ENCODE assay signal across 27 cellular contexts in the genomic region with DNA sequence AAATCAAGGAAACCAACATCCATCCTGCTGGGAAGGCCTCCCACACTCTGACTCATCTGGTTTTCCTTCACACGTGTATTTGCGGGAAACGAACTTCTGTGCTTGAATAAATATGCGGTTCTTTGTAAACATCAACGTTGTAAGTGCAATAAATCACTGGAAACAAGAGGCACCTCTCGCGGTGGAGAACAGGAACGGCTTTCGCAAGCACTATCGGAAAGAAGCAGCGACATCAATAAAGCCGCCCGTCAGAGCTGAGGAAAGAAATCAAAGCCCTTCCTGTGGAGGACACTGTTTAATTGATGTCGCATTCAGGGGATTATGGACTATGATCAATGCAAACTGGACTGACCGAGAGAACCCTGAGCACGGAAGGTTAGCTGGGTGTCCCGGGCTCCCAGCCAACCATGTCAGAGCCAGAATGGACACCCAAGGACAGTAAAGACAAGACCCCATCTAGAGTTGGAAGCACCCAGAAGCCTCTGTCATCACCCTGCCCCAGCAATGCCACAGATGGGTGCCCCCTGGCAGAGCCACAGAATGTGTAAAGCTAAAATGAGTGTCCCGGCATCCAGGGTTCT. TPM values are rescaled to one million over a fixed set of nuclear protein-coding genes. Genes with fewer than 3 reads are reported as not detected.
A peak's percentile ranks its signal among the peaks of the same experiment; 100 is the strongest.
DNase-seq lines count a peak whose midpoint lies in the region; ATAC-seq, FAIRE-seq and TF ChIP-seq lines count a peak whose summit lies in the region.
"Had no signal": no experiment of that assay in that cellular context is flagged by ENCODE, and none has a peak within 500 bp of the region (broad histone marks: within the 10 kb centered on the region; RNA-seq: fewer than 3 reads in every experiment).

No MANE protein-coding gene starts in this region.

- H3K27me3 ChIP-seq in H7 (ENCODE audit: control insufficient read depth, insufficient read depth, low read length) (no peaks in the 10 kb centered on the region), bronchial epithelial cell (ENCODE audit: control insufficient read depth, insufficient read depth, low read length) (peaks cover 3% of the 10 kb centered on the region), osteoblast (ENCODE audit: insufficient read depth, low read length) (peaks cover 23% of the 10 kb centered on the region)
- H3K27me3 ChIP-seq: MG63, vagina had no signal

- TF ChIP-seq CTCF in bronchial epithelial cell (IDR thresholded peaks at IDR 0.05; ENCODE audit: insufficient read depth, low read length, severe bottlenecking) (no peak), osteoblast (IDR thresholded peaks at IDR 0.05; ENCODE audit: extremely low read depth, low read depth, low read length) (no peak), omental fat pad (IDR thresholded peaks at IDR 0.05) (no peak)

- H2AFZ ChIP-seq in osteoblast (ENCODE audit: low read length) = no peak overlapping the region

- no peaks in the 10 kb centered on the region for H3K79me2 ChIP-seq in osteoblast (ENCODE audit: insufficient read depth, low read length)

- ATAC-seq in omental fat pad (ENCODE audit: low FRiP score) = no peak
- ATAC-seq in activated naive CD4-positive, alpha-beta T cell treated with anti-CD3 and anti-CD28 coated beads, Interleukin-2, amount 50 U/mL, for 72 hours = no peak

- peak; percentile 8 for DNase-seq in H7
- peak; percentile 61 for DNase-seq in NCI-H510A (lab: John Stamatoyannopoulos, UW)
- peak; percentile 42 for DNase-seq in bronchial epithelial cell (ENCODE audit: low read depth)
- peak; percentile 79 for DNase-seq in osteoblast (ENCODE audit: insufficient read length, low spot score, missing footprints)
- no peak for DNase-seq in omental fat pad (ENCODE audit: low spot score)
- no peak for DNase-seq in activated naive CD4-positive, alpha-beta T cell treated with anti-CD3 and anti-CD28 coated beads, Interleukin-2, amount 50 U/mL, for 72 hours (ENCODE audit: low spot score in 2 of 2)
- DNase-seq in NCI-H2081 treated with DMSO at 0.1 percent for 48 hours (lab: John Stamatoyannopoulos, UW) = no peak
- DNase-seq: adrenal gland; AML-193; cerebellar nuclear complex; effector memory CD4-positive, alpha-beta T cell; GDM1; hippocampal formation; kidney; MG63; NCI-H1694 treated with DMSO at 0.1 percent for 48 hours; NCI-H524; nephron progenitor cell; stimulated activated CD4-positive, alpha-beta T cell treated with anti-CD3 and anti-CD28 coated beads, Interleukin-4, amount 100 ng/mL, for 4 hours; substantia nigra; T1000 had no signal

- no peak overlapping the region for H3K27ac ChIP-seq in osteoblast (ENCODE audit: low read depth, low read length)
- H3K27ac ChIP-seq: adrenal gland, prostate gland, SK-N-MC, vagina had no signal

- H3K4me3 ChIP-seq in H7 (ENCODE audit: insufficient read depth, low read depth, low read length) (no peak overlapping the region), bronchial epithelial cell (ENCODE audit: low read depth, low read length) (no peak overlapping the region), osteoblast (ENCODE audit: insufficient read depth, low read length) (no peak overlapping the region)
- H3K4me3 ChIP-seq: adrenal gland, MG63, prostate gland, SK-N-MC, vagina had no signal

- H3K27ac Mint-ChIP-seq in activated naive CD4-positive, alpha-beta T cell treated with anti-CD3 and anti-CD28 coated beads, Interleukin-2, amount 50 U/mL, for 72 hours = no peak overlapping the region
- H3K27ac Mint-ChIP-seq: mesothelial cell of epicardium had no signal

- H3K36me3 ChIP-seq in H7 (replicated peaks; ENCODE audit: control insufficient read depth, insufficient read depth, low read length) (no peaks in the 10 kb centered on the region), bronchial epithelial cell (ENCODE audit: control insufficient read depth, insufficient read depth, low read length) (no peaks in the 10 kb centered on the region), osteoblast (ENCODE audit: insufficient read depth, low read length) (no peaks in the 10 kb centered on the region)
- H3K36me3 ChIP-seq: adrenal gland, MG63, prostate gland, vagina had no signal

- H3K9me3 ChIP-seq in osteoblast (ENCODE audit: low read depth, low read length) = no peaks in the 10 kb centered on the region
- H3K9me3 ChIP-seq: adrenal gland, MG63, prostate gland, vagina had no signal

- no peak overlapping the region for H3K4me2 ChIP-seq in osteoblast (ENCODE audit: insufficient read depth, low read length)

- no peaks in the 10 kb centered on the region for H3K4me1 ChIP-seq in osteoblast (ENCODE audit: insufficient read depth, low read length)
- H3K4me1 ChIP-seq: adrenal gland, prostate gland, vagina had no signal

- no peak for FAIRE-seq in bronchial epithelial cell (lab: Jason Lieb, UNC)
- FAIRE-seq: D721Med, GM12891, kidney had no signal

- H3K9me3 Mint-ChIP-seq in activated naive CD4-positive, alpha-beta T cell treated with anti-CD3 and anti-CD28 coated beads, Interleukin-2, amount 50 U/mL, for 72 hours = no peaks in the 10 kb centered on the region
- H3K9me3 Mint-ChIP-seq: mesothelial cell of epicardium, nephron progenitor cell had no signal

- H3K36me3 Mint-ChIP-seq in activated naive CD4-positive, alpha-beta T cell treated with anti-CD3 and anti-CD28 coated beads, Interleukin-2, amount 50 U/mL, for 72 hours = no peaks in the 10 kb centered on the region
- H3K36me3 Mint-ChIP-seq: mesothelial cell of epicardium had no signal

- H4K20me1 ChIP-seq in osteoblast (ENCODE audit: insufficient read depth, low read length) = no peaks in the 10 kb centered on the region

RNA-seq across cellular contexts. Expression of gene OAT, which starts 37.6 kb away (rescaled TPM):
- total RNA-seq in H7 (2014; rRNA removed; shearing (Covaris generic)) = 214 and 241 TPM in 2 replicates
- 117 and 130 TPM in 2 replicates for total RNA-seq in bronchial epithelial cell
- 202 and 227 TPM in 2 replicates for total RNA-seq in osteoblast
- total RNA-seq in omental fat pad = 100 to 1,000 TPM in 1 of 4 donors, 10 to 100 TPM in 3; 62.4 to 120 (median 85.3) TPM
- 10 to 100 TPM; 24.2 to 39.3 TPM for total RNA-seq in activated naive CD4-positive, alpha-beta T cell treated with anti-CD3 and anti-CD28 coated beads, Interleukin-2, amount 50 U/mL, for 72 hours

Comparison
In these comparisons a context has a peak if more than half of its experiments do, and no peak if none do; other contexts are left out.
1. DNase-seq: peak in H7 (single experiment), NCI-H510A (single experiment), bronchial epithelial cell (single experiment) and osteoblast (single experiment); none in omental fat pad (single experiment), activated naive CD4-positive, alpha-beta T cell treated with anti-CD3 and anti-CD28 coated beads, Interleukin-2, amount 50 U/mL, for 72 hours (0 of 2) and NCI-H2081 treated with DMSO at 0.1 percent for 48 hours (single experiment).